17 cellular contexts compared by ENCODE assay signal in genomic region chr17:75481194-75482059, GRCh38. TPM values are rescaled to one million over a fixed set of nuclear protein-coding genes. Genes with fewer than 3 reads are reported as not detected.
DNase-seq lines count a peak whose midpoint lies in the region; ATAC-seq, FAIRE-seq and TF ChIP-seq lines count a peak whose summit lies in the region.
"Had no signal": no experiment of that assay in that cellular context is flagged by ENCODE, and none has a peak within 500 bp of the region (broad histone marks: within the 10 kb centered on the region; RNA-seq: fewer than 3 reads in every experiment).

No MANE protein-coding gene starts in this region.

- H3K4me3 ChIP-seq in cardiac muscle cell (no peak overlapping the region), right atrium auricular region (no peak overlapping the region), mesenchymal stem cell (ENCODE audit: insufficient read depth in 1 of 2, low read depth in 1 of 2, low read length in 2 of 2) (no peak overlapping the region), subcutaneous abdominal adipose tissue (ENCODE audit: low read depth in 1 of 5, low read length in 5 of 5) (no peak overlapping the region)
- H3K4me3 ChIP-seq: A549, Peyer's patch had no signal

- no peak overlapping the region for H2BK12ac ChIP-seq in mesenchymal stem cell (ENCODE audit: low read length in 2 of 2)

- H4K91ac ChIP-seq in mesenchymal stem cell (ENCODE audit: low read length): no peak overlapping the region

- TF ChIP-seq POLR2A in GM12892 (IDR thresholded peaks at IDR 0.05; ENCODE audit: low read depth, low read length): no peak

- H2AFZ ChIP-seq in mesenchymal stem cell (ENCODE audit: low read depth, low read length): no peak overlapping the region

- H3K36me3 ChIP-seq in cardiac muscle cell: no peaks in the 10 kb centered on the region
- H3K36me3 ChIP-seq in right atrium auricular region: no peaks in the 10 kb centered on the region
- H3K36me3 ChIP-seq in mesenchymal stem cell (ENCODE audit: control insufficient read depth in 1 of 2, insufficient read depth in 2 of 2, low read depth in 1 of 2, low read length in 2 of 2): peaks cover 3 to 39% of the 10 kb centered on the region in 2 experiments
- H3K36me3 ChIP-seq in subcutaneous abdominal adipose tissue (ENCODE audit: control insufficient read depth in 5 of 5, insufficient read depth in 5 of 5, low read length in 5 of 5): peaks cover 0 to 16% (median 4%) of the 10 kb centered on the region in 5 donors
- H3K36me3 ChIP-seq: Peyer's patch had no signal

- no peaks in the 10 kb centered on the region for H3K27me3 ChIP-seq in cardiac muscle cell
- H3K27me3 ChIP-seq in right atrium auricular region: no peaks in the 10 kb centered on the region
- no peaks in the 10 kb centered on the region for H3K27me3 ChIP-seq in mesenchymal stem cell (ENCODE audit: control insufficient read depth in 1 of 2, insufficient read depth in 1 of 2, low read length in 2 of 2)
- H3K27me3 ChIP-seq in subcutaneous abdominal adipose tissue (ENCODE audit: control insufficient read depth in 5 of 5, insufficient read depth in 4 of 5, low read length in 5 of 5): no peaks in the 10 kb centered on the region
- H3K27me3 ChIP-seq: Peyer's patch had no signal

- DNase-seq in cardiac muscle cell (ENCODE audit: low read depth in 1 of 2, low spot score in 1 of 2): no peak
- DNase-seq in right atrium auricular region (ENCODE audit: low spot score): no peak
- no peak for DNase-seq in mesenchymal stem cell
- no peak for DNase-seq in activated CD4-positive, alpha-beta memory T cell treated with anti-CD3 and anti-CD28 coated beads, Interleukin-2, amount 10 ng/mL, durations not matched to agents 7 days and 5 days
- DNase-seq in GM12892 (ENCODE audit: insufficient read length): no peak
- DNase-seq: activated naive CD4-positive, alpha-beta T cell treated with anti-CD3 and anti-CD28 coated beads for 36 hours; hypothalamus; naive thymus-derived CD4-positive, alpha-beta T cell; NCI-H187 treated with DMSO at 0.1 percent for 48 hours; NCI-H526; Peyer's patch; retina had no signal

- H3K9ac ChIP-seq in mesenchymal stem cell (ENCODE audit: low read length) (no peak overlapping the region), subcutaneous abdominal adipose tissue (ENCODE audit: low read length in 5 of 5) (peak overlapping the region in 3 of 5 donors; percentile 11 to 41 (median 31))

- WGBS in mesenchymal stem cell: 89% methylated on average over 12 of the region's 13 CpGs

- H2BK120ac ChIP-seq in mesenchymal stem cell (ENCODE audit: low read depth, low read length): no peak overlapping the region

- H3K79me1 ChIP-seq in mesenchymal stem cell (replicated peaks; ENCODE audit: low read length, poor library complexity, severe bottlenecking): peaks cover 56% of the 10 kb centered on the region

- H3K27ac ChIP-seq in cardiac muscle cell (peak overlapping the region; percentile 69), right atrium auricular region (no peak overlapping the region), mesenchymal stem cell (ENCODE audit: low read length, poor library complexity, severe bottlenecking) (no peak overlapping the region), subcutaneous abdominal adipose tissue (ENCODE audit: low read depth, low read length) (no peak overlapping the region)
- H3K27ac ChIP-seq: Peyer's patch had no signal

- H3K27me3 Mint-ChIP-seq in activated T-helper 17 cell treated with anti-CD3 and anti-CD28 coated beads, Interleukin-2, amount 50 U/mL, for 72 hours: no peaks in the 10 kb centered on the region
- no peaks in the 10 kb centered on the region for H3K27me3 Mint-ChIP-seq in activated CD4-positive, alpha-beta memory T cell treated with anti-CD3 and anti-CD28 coated beads, Interleukin-2, amount 10 ng/mL, durations not matched to agents 7 days and 5 days
- H3K27me3 Mint-ChIP-seq: naive thymus-derived CD4-positive, alpha-beta T cell; type B pancreatic cell had no signal

- no peak overlapping the region for H3K4me2 ChIP-seq in mesenchymal stem cell (ENCODE audit: low read length, poor library complexity, severe bottlenecking)
- H3K4me2 ChIP-seq: A549 had no signal

- H2BK15ac ChIP-seq in mesenchymal stem cell (ENCODE audit: low read depth, poor library complexity, severe bottlenecking): no peak overlapping the region

- TF ChIP-seq CTCF in cardiac muscle cell (IDR thresholded peaks at IDR 0.05; ENCODE audit: low read depth, low read length) (no peak), right atrium auricular region (IDR thresholded peaks at IDR 0.05) (no peak)

- peak overlapping the region; percentile 66 for H3K27ac Mint-ChIP-seq in activated T-helper 17 cell treated with anti-CD3 and anti-CD28 coated beads, Interleukin-2, amount 50 U/mL, for 72 hours
- H3K27ac Mint-ChIP-seq in activated CD4-positive, alpha-beta memory T cell treated with anti-CD3 and anti-CD28 coated beads, Interleukin-2, amount 10 ng/mL, durations not matched to agents 7 days and 5 days: no peak overlapping the region
- H3K27ac Mint-ChIP-seq: activated naive CD4-positive, alpha-beta T cell treated with anti-CD3 and anti-CD28 coated beads for 36 hours; type B pancreatic cell had no signal

- no peaks in the 10 kb centered on the region for H3K36me3 Mint-ChIP-seq in activated T-helper 17 cell treated with anti-CD3 and anti-CD28 coated beads, Interleukin-2, amount 50 U/mL, for 72 hours (ENCODE audit: low read depth)
- H3K36me3 Mint-ChIP-seq in activated CD4-positive, alpha-beta memory T cell treated with anti-CD3 and anti-CD28 coated beads, Interleukin-2, amount 10 ng/mL, durations not matched to agents 7 days and 5 days (ENCODE audit: low read depth): peaks cover 4% of the 10 kb centered on the region

- peaks cover 6% of the 10 kb centered on the region for H3K4me1 Mint-ChIP-seq in activated T-helper 17 cell treated with anti-CD3 and anti-CD28 coated beads, Interleukin-2, amount 50 U/mL, for 72 hours
- H3K4me1 Mint-ChIP-seq in activated CD4-positive, alpha-beta memory T cell treated with anti-CD3 and anti-CD28 coated beads, Interleukin-2, amount 10 ng/mL, durations not matched to agents 7 days and 5 days: peaks cover 2% of the 10 kb centered on the region

- H3K9me3 ChIP-seq in cardiac muscle cell (ENCODE audit: low read depth): no peaks in the 10 kb centered on the region
- no peaks in the 10 kb centered on the region for H3K9me3 ChIP-seq in right atrium auricular region
- H3K9me3 ChIP-seq in mesenchymal stem cell (ENCODE audit: control insufficient read depth, low read length): no peaks in the 10 kb centered on the region
- no peaks in the 10 kb centered on the region for H3K9me3 ChIP-seq in subcutaneous abdominal adipose tissue (ENCODE audit: control insufficient read depth in 5 of 5, low read length in 5 of 5)
- H3K9me3 ChIP-seq: A549, Peyer's patch had no signal

- CTCF ChIA-PET in activated CD4-positive, alpha-beta memory T cell treated with anti-CD3 and anti-CD28 coated beads, Interleukin-2, amount 10 ng/mL, durations not matched to agents 7 days and 5 days (lab: Charles Lee): no interaction called here

- no peak overlapping the region for H4K8ac ChIP-seq in mesenchymal stem cell (ENCODE audit: low read length)

- H2BK5ac ChIP-seq in mesenchymal stem cell (ENCODE audit: low read depth, low read length, poor library complexity, severe bottlenecking): no peak overlapping the region

- H2AK5ac ChIP-seq in mesenchymal stem cell (ENCODE audit: low read length, severe bottlenecking): peak overlapping the region; percentile 24

- no peak overlapping the region for H3K4me3 Mint-ChIP-seq in activated T-helper 17 cell treated with anti-CD3 and anti-CD28 coated beads, Interleukin-2, amount 50 U/mL, for 72 hours
- no peak overlapping the region for H3K4me3 Mint-ChIP-seq in activated CD4-positive, alpha-beta memory T cell treated with anti-CD3 and anti-CD28 coated beads, Interleukin-2, amount 10 ng/mL, durations not matched to agents 7 days and 5 days
- H3K4me3 Mint-ChIP-seq: activated naive CD4-positive, alpha-beta T cell treated with anti-CD3 and anti-CD28 coated beads for 36 hours; naive thymus-derived CD4-positive, alpha-beta T cell; type B pancreatic cell had no signal

- no peak overlapping the region for H3K4ac ChIP-seq in mesenchymal stem cell (ENCODE audit: low read depth in 1 of 2, low read length in 2 of 2)

- FAIRE-seq in GM12892 (lab: Jason Lieb, UNC): no peak
- FAIRE-seq: A549 had no signal

- H3K18ac ChIP-seq in mesenchymal stem cell (ENCODE audit: low read depth in 1 of 2, low read length in 2 of 2): no peak overlapping the region

- H3K4me1 ChIP-seq in cardiac muscle cell (ENCODE audit: low read depth) (peaks cover 23% of the 10 kb centered on the region), right atrium auricular region (peaks cover 0 to 54% of the 10 kb centered on the region in 2 donors), mesenchymal stem cell (ENCODE audit: control insufficient read depth, insufficient read depth, low read depth, low read length) (peaks cover 13% of the 10 kb centered on the region), subcutaneous abdominal adipose tissue (ENCODE audit: control insufficient read depth in 5 of 5, insufficient read depth in 5 of 5, low read length in 5 of 5) (peaks cover 9 to 65% (median 51%) of the 10 kb centered on the region in 5 donors)
- H3K4me1 ChIP-seq: A549 had no signal

- H3K14ac ChIP-seq in mesenchymal stem cell (ENCODE audit: low read length in 2 of 2): no peak overlapping the region

- POLR2A ChIA-PET in activated CD4-positive, alpha-beta memory T cell treated with anti-CD3 and anti-CD28 coated beads, Interleukin-2, amount 10 ng/mL, durations not matched to agents 7 days and 5 days (lab: Charles Lee): interaction anchor here (1.3 kb wide), 1 partner anchor 26 kb away, joined by 7 read pairs; the partner anchor contains the start of gene TMEM94

- H3K23ac ChIP-seq in mesenchymal stem cell (ENCODE audit: low read length in 2 of 2): no peak overlapping the region

- H3K9me3 Mint-ChIP-seq in activated T-helper 17 cell treated with anti-CD3 and anti-CD28 coated beads, Interleukin-2, amount 50 U/mL, for 72 hours: no peaks in the 10 kb centered on the region
- H3K9me3 Mint-ChIP-seq in activated CD4-positive, alpha-beta memory T cell treated with anti-CD3 and anti-CD28 coated beads, Interleukin-2, amount 10 ng/mL, durations not matched to agents 7 days and 5 days: no peaks in the 10 kb centered on the region
- H3K9me3 Mint-ChIP-seq: activated naive CD4-positive, alpha-beta T cell treated with anti-CD3 and anti-CD28 coated beads for 36 hours; naive thymus-derived CD4-positive, alpha-beta T cell; type B pancreatic cell had no signal

- ATAC-seq in activated T-helper 17 cell treated with anti-CD3 and anti-CD28 coated beads, Interleukin-2, amount 50 U/mL, for 72 hours (replicated peaks): no peak
- ATAC-seq in HG03342 (IDR thresholded peaks at IDR 0.05; ENCODE audit: unreplicated experiment): no peak
- ATAC-seq: naive thymus-derived CD4-positive, alpha-beta T cell had no signal

RNA-seq across cellular contexts. Expression of gene TMEM94, which starts 25.0 kb away (rescaled TPM):
- total RNA-seq in cardiac muscle cell (87.1 and 105 TPM in 2 replicates), right atrium auricular region (10 to 100 TPM; 56.3 to 61.6 TPM)
- polyA plus RNA-seq in cardiac muscle cell: 74.2 and 93.5 TPM in 2 replicates
- 10 to 100 TPM; 76.5 to 79.8 TPM for total RNA-seq in activated T-helper 17 cell treated with anti-CD3 and anti-CD28 coated beads, Interleukin-2, amount 50 U/mL, for 72 hours
- 38.5 TPM for polyA plus RNA-seq in mesenchymal stem cell (2013, experiment 1 of 2)
- polyA plus RNA-seq in mesenchymal stem cell (2013, experiment 2 of 2): 37.2 TPM
- total RNA-seq in activated CD4-positive, alpha-beta memory T cell treated with anti-CD3 and anti-CD28 coated beads, Interleukin-2, amount 10 ng/mL, durations not matched to agents 7 days and 5 days: 10 to 100 TPM; 76.4 to 81.9 TPM
- polyA plus RNA-seq in GM12892 (2012; ENCODE audit: missing spikeins): 23.5 TPM

RNA-seq across cellular contexts. Expression of gene CASKIN2, which starts 33.9 kb away (rescaled TPM):
- 24.4 and 31.2 TPM in 2 replicates for total RNA-seq in cardiac muscle cell
- polyA plus RNA-seq in cardiac muscle cell: 18.1 and 27.3 TPM in 2 replicates
- 10 to 100 TPM; 18.3 to 28.7 TPM for total RNA-seq in right atrium auricular region
- 1 to 10 TPM; 2.9 to 5.4 TPM for total RNA-seq in activated T-helper 17 cell treated with anti-CD3 and anti-CD28 coated beads, Interleukin-2, amount 50 U/mL, for 72 hours
- polyA plus RNA-seq in mesenchymal stem cell (2013, experiment 1 of 2): 6.3 TPM
- 6.1 TPM for polyA plus RNA-seq in mesenchymal stem cell (2013, experiment 2 of 2)
- total RNA-seq in activated CD4-positive, alpha-beta memory T cell treated with anti-CD3 and anti-CD28 coated beads, Interleukin-2, amount 10 ng/mL, durations not matched to agents 7 days and 5 days: 1 to 10 TPM; 1.5 to 1.9 TPM
- 0.23 TPM for polyA plus RNA-seq in GM12892 (2012; ENCODE audit: missing spikeins)

RNA-seq across cellular contexts. Expression of gene TSEN54, which starts 34.9 kb away (rescaled TPM):
- total RNA-seq in cardiac muscle cell: 70.5 and 88.8 TPM in 2 replicates
- 52.8 and 64.4 TPM in 2 replicates for polyA plus RNA-seq in cardiac muscle cell
- 10 to 100 TPM in 1 of 2 donors, 1 to 10 TPM in 1; 9.6 to 13.8 TPM for total RNA-seq in right atrium auricular region
- total RNA-seq in activated T-helper 17 cell treated with anti-CD3 and anti-CD28 coated beads, Interleukin-2, amount 50 U/mL, for 72 hours: 10 to 100 TPM; 25.3 to 46.4 TPM
- 8.4 TPM for polyA plus RNA-seq in mesenchymal stem cell (2013, experiment 1 of 2)
- 9.2 TPM for polyA plus RNA-seq in mesenchymal stem cell (2013, experiment 2 of 2)
- total RNA-seq in activated CD4-positive, alpha-beta memory T cell treated with anti-CD3 and anti-CD28 coated beads, Interleukin-2, amount 10 ng/mL, durations not matched to agents 7 days and 5 days: 10 to 100 TPM; 55.6 to 60.5 TPM
- polyA plus RNA-seq in GM12892 (2012; ENCODE audit: missing spikeins): 24.2 TPM

RNA-seq across cellular contexts. Expression of gene LLGL2, which starts 44.1 kb away (rescaled TPM):
- total RNA-seq in cardiac muscle cell (28.1 and 40.3 TPM in 2 replicates), right atrium auricular region (1 to 10 TPM; 4.1 to 8.5 TPM)
- polyA plus RNA-seq in cardiac muscle cell: 35.2 and 45.5 TPM in 2 replicates
- total RNA-seq in activated T-helper 17 cell treated with anti-CD3 and anti-CD28 coated beads, Interleukin-2, amount 50 U/mL, for 72 hours: 10 to 100 TPM; 16.7 to 24.1 TPM
- polyA plus RNA-seq in mesenchymal stem cell (2013, experiment 1 of 2): 3.6 TPM
- 3.5 TPM for polyA plus RNA-seq in mesenchymal stem cell (2013, experiment 2 of 2)
- 10 to 100 TPM; 25.9 to 27.8 TPM for total RNA-seq in activated CD4-positive, alpha-beta memory T cell treated with anti-CD3 and anti-CD28 coated beads, Interleukin-2, amount 10 ng/mL, durations not matched to agents 7 days and 5 days
- 1.9 TPM for polyA plus RNA-seq in GM12892 (2012; ENCODE audit: missing spikeins)
